8 cellular contexts compared by ENCODE assay signal in the genomic region with DNA sequence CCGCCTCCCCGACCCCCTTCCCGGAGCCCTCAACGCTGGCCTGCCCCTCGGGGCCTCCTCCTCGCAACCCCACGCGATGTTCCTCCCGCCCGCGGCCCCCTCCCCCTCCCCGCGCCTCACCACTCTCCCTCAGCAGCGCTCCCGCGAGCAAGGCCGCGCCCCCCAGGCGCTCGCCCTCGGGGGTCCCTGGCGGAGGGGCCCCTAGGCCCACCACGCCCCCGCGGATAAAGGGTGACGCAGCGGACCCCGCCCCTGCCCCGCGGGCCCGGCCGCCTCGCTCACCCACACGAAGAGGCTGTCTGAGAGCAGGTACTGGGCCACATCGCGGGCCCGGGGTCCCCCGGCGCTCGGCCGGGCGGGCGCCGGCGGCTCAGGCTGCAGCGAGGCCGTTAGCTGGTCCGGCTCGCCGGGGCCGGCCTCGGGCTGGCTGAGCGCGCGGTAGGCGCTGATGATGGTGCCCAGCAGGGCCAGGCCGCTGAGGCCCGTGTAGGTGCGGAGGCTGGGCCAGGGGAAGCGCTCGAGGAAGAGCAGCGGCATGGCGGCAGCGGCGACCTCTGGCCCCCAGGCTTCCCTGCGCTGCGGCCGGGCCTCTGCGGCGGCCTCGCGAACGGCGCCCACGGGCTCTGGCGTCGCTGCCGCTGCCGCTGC. TPM values are rescaled to one million over a fixed set of nuclear protein-coding genes. Genes with fewer than 3 reads are reported as not detected.
DNase-seq lines count a peak whose midpoint lies in the region; ATAC-seq and TF ChIP-seq lines count a peak whose summit lies in the region.

No MANE protein-coding gene starts in this region.

- peak overlapping the region; percentile 87 for H3K27ac ChIP-seq in OCI-LY3 (ENCODE audit: low read length)
- H3K27ac ChIP-seq in cardiac muscle cell: peak overlapping the region; percentile 91

- no peaks in the 10 kb centered on the region for H3K9me3 ChIP-seq in OCI-LY3 (ENCODE audit: insufficient read depth, low read length)
- H3K9me3 ChIP-seq in cardiac muscle cell (ENCODE audit: low read depth): no peaks in the 10 kb centered on the region

- peaks cover 41% of the 10 kb centered on the region for H3K4me1 ChIP-seq in OCI-LY3 (ENCODE audit: low read length)
- peaks cover 10% of the 10 kb centered on the region for H3K4me1 ChIP-seq in cardiac muscle cell (ENCODE audit: low read depth)

- H3K4me2 ChIP-seq in OCI-LY3 (ENCODE audit: low read length): peak overlapping the region; percentile 86

- no peaks in the 10 kb centered on the region for H3K27me3 ChIP-seq in OCI-LY3 (ENCODE audit: low read depth, low read length)
- H3K27me3 ChIP-seq in cardiac muscle cell: no peaks in the 10 kb centered on the region

- H3K36me3 ChIP-seq in OCI-LY3 (replicated peaks; ENCODE audit: low read depth, low read length) (peaks cover 6% of the 10 kb centered on the region), cardiac muscle cell (no peaks in the 10 kb centered on the region)

- no peak overlapping the region for H2AFZ ChIP-seq in OCI-LY3 (ENCODE audit: low read depth, low read length)

- no peak for TF ChIP-seq CTCF in OCI-LY3 (IDR thresholded peaks at IDR 0.05; ENCODE audit: low read depth, low read length)
- TF ChIP-seq CTCF in cardiac muscle cell (IDR thresholded peaks at IDR 0.05; ENCODE audit: low read depth, low read length): no peak
- TF ChIP-seq CTCF in progenitor cell of endocrine pancreas (IDR thresholded peaks at IDR 0.05; ENCODE audit: unreplicated experiment): no peak

- ATAC-seq in GM18511 (IDR thresholded peaks at IDR 0.05; ENCODE audit: unreplicated experiment): peak; percentile 34
- ATAC-seq in HG02759 (IDR thresholded peaks at IDR 0.05; ENCODE audit: unreplicated experiment): peak; percentile 43

- peaks cover 53% of the 10 kb centered on the region for H3K79me2 ChIP-seq in OCI-LY3 (ENCODE audit: low read length)

- peaks cover 29% of the 10 kb centered on the region for H4K20me1 ChIP-seq in OCI-LY3 (ENCODE audit: insufficient read depth, low read length)

- H3K4me1 Mint-ChIP-seq in progenitor cell of endocrine pancreas (ENCODE audit: low read depth): peaks cover 31% of the 10 kb centered on the region

- peak; percentile 49 for DNase-seq in activated naive CD4-positive, alpha-beta T cell treated with Interleukin-2 at 50 U/mL for 16 hours
- peak; percentile 15 to 36 for DNase-seq in cardiac muscle cell (ENCODE audit: low read depth in 1 of 2, low spot score in 1 of 2)
- DNase-seq in progenitor cell of endocrine pancreas (ENCODE audit: low spot score, unreplicated experiment): peak; percentile 53
- no peak for DNase-seq in NCI-H2107 (lab: John Stamatoyannopoulos, UW)
- no peak for DNase-seq in A172 (ENCODE audit: low spot score)

- H3K9me3 Mint-ChIP-seq in progenitor cell of endocrine pancreas (ENCODE audit: low read depth): no peaks in the 10 kb centered on the region

- H3K27ac Mint-ChIP-seq in progenitor cell of endocrine pancreas: peak overlapping the region; percentile 95

- no peaks in the 10 kb centered on the region for H3K36me3 Mint-ChIP-seq in progenitor cell of endocrine pancreas (ENCODE audit: insufficient read depth)

- peak overlapping the region; percentile 90 for H3K9ac ChIP-seq in OCI-LY3 (ENCODE audit: low read length)

- H3K27me3 Mint-ChIP-seq in progenitor cell of endocrine pancreas: no peaks in the 10 kb centered on the region

- H3K4me3 Mint-ChIP-seq in progenitor cell of endocrine pancreas (ENCODE audit: low read depth): peak overlapping the region; percentile 86

- H3K4me3 ChIP-seq in OCI-LY3 (ENCODE audit: low read length) (peak overlapping the region; percentile 89), cardiac muscle cell (peak overlapping the region; percentile 94)

RNA-seq across cellular contexts. Expression of a gene that starts 0.4 kb away (rescaled TPM):
- total RNA-seq in cardiac muscle cell (152 and 157 TPM in 2 replicates), progenitor cell of endocrine pancreas (55.8 and 66.3 TPM in 2 replicates)
- 52.7 and 65.3 TPM in 2 replicates for polyA plus RNA-seq in cardiac muscle cell
- 172 and 175 TPM in 2 replicates for total RNA-seq in A172 (2014; rRNA removed; shearing (Covaris generic))

RNA-seq across cellular contexts. Expression of a gene that starts 26.2 kb away (rescaled TPM):
- total RNA-seq in cardiac muscle cell (59.3 and 79.9 TPM in 2 replicates), progenitor cell of endocrine pancreas (139 and 142 TPM in 2 replicates)
- polyA plus RNA-seq in cardiac muscle cell: 47.4 and 68.7 TPM in 2 replicates
- 177 and 191 TPM in 2 replicates for total RNA-seq in A172 (2014; rRNA removed; shearing (Covaris generic))

RNA-seq across cellular contexts. Expression of a gene that starts 26.4 kb away (rescaled TPM):
- total RNA-seq in cardiac muscle cell (32.0 and 65.5 TPM in 2 replicates), progenitor cell of endocrine pancreas (32.0 and 33.6 TPM in 2 replicates)
- 49.4 and 54.9 TPM in 2 replicates for polyA plus RNA-seq in cardiac muscle cell
- total RNA-seq in A172 (2014; rRNA removed; shearing (Covaris generic)): 154 and 217 TPM in 2 replicates

Comparison
In these comparisons a context has a peak if more than half of its experiments do, and no peak if none do; other contexts are left out.
1. DNase-seq: peak in activated naive CD4-positive, alpha-beta T cell treated with Interleukin-2 at 50 U/mL for 16 hours (single experiment), cardiac muscle cell (2 of 2) and progenitor cell of endocrine pancreas (single experiment); none in NCI-H2107 (single experiment) and A172 (single experiment).